12 cellular contexts compared by ENCODE assay signal in the genomic region with DNA sequence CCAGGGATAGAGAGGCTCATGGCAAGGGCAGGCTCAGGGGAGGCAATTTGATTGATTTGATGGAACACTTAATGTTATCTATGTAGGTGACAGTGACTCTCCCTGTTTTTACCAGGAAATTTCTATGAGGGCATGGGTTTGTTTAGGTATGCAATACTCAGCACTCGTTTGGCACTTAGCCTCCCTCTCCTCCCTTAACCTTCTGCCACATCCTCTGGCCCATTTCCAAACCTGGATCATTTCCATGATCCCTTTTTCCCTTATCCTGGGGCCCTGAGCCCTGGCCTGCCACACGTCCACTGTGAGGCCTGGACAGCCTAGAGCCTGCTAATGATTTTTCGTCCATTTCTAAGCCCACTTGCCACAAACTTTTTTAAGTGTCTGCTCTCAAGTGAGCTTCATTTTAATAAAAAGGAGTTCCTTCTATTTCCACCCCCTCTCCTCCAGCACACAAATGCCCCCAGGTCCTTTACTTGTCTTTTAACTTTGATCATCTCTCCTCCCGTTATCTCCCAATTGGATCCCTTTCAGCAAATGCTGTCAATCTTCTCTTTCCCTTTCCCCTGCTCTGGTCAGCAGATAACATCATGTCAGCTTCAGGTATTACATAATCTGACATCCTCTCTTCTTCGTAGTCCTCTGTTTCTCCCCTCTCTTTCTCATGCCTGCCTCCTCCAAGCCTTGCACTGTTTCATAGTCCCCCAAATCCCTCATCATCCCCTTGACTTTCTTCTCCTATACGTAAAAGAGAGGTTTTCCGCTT. TPM values are rescaled to one million over a fixed set of nuclear protein-coding genes. Genes with fewer than 3 reads are reported as not detected.
A peak's percentile ranks its signal among the peaks of the same experiment; 100 is the strongest.
DNase-seq lines count a peak whose midpoint lies in the region; ATAC-seq lines count a peak whose summit lies in the region.
"Had no signal": no experiment of that assay in that cellular context is flagged by ENCODE, and none has a peak within 500 bp of the region (broad histone marks: within the 10 kb centered on the region; RNA-seq: fewer than 3 reads in every experiment).

No MANE protein-coding gene starts in this region.

- H2AFZ ChIP-seq in neuron (ENCODE audit: low read depth, low read length): peak overlapping the region; percentile 59

- ATAC-seq in GM18870 (IDR thresholded peaks at IDR 0.05; ENCODE audit: unreplicated experiment) (no peak), HG03280 (IDR thresholded peaks at IDR 0.05; ENCODE audit: unreplicated experiment) (no peak)

- H3K27ac ChIP-seq in ectodermal cell (ENCODE audit: insufficient read depth, low read depth, low read length, poor library complexity, severe bottlenecking): peak overlapping the region; percentile 93

- H3K4me1 ChIP-seq in ectodermal cell (ENCODE audit: control insufficient read depth, insufficient read depth, low read length): peaks cover 32% of the 10 kb centered on the region
- peaks cover 45% of the 10 kb centered on the region for H3K4me1 ChIP-seq in neuron (ENCODE audit: insufficient read depth, low read length)

- WGBS in ectodermal cell, 2 experiments: 72 to 77% methylated on average over 7 of the region's 7 CpGs

- DNase-seq in DMS79 treated with DMSO at 0.1 percent for 48 hours (lab: John Stamatoyannopoulos, UW) (peak; percentile 13), NCI-H226 (peak; percentile 54), ecto neural progenitor cell (ENCODE audit: low spot score) (no peak), SIG-M5 (lab: John Stamatoyannopoulos, UW) (no peak)
- DNase-seq: DND-41, KG1, T-helper 9 cell had no signal

- no peaks in the 10 kb centered on the region for H3K9me3 ChIP-seq in ectodermal cell (ENCODE audit: control insufficient read depth, low read length)
- H3K9me3 ChIP-seq in neuron (ENCODE audit: low read length): no peaks in the 10 kb centered on the region

- H3K36me3 ChIP-seq in ectodermal cell (ENCODE audit: control insufficient read depth, insufficient read depth, low read length): no peaks in the 10 kb centered on the region
- no peaks in the 10 kb centered on the region for H3K36me3 ChIP-seq in neuron (ENCODE audit: insufficient read depth, low read length)

- H3K4me3 ChIP-seq in ectodermal cell (ENCODE audit: insufficient read depth, low read depth, low read length): no peak overlapping the region
- H3K4me3 ChIP-seq in neuron (ENCODE audit: low read length): no peak overlapping the region
- H3K4me3 ChIP-seq: lung had no signal

- no peaks in the 10 kb centered on the region for H3K27me3 ChIP-seq in ectodermal cell (ENCODE audit: control insufficient read depth, insufficient read depth, low read length, poor library complexity, severe bottlenecking)
- no peaks in the 10 kb centered on the region for H3K27me3 ChIP-seq in neuron (ENCODE audit: insufficient read depth, low read length)

RNA-seq across cellular contexts. Expression of a gene that starts 37.8 kb away (rescaled TPM):
- polyA plus RNA-seq in ectodermal cell (2013, experiment 1 of 4): 54.0 TPM
- 46.8 TPM for polyA plus RNA-seq in ectodermal cell (2013, experiment 2 of 4)
- polyA plus RNA-seq in ectodermal cell (2013, experiment 3 of 4): 35.4 TPM
- 40.9 TPM for polyA plus RNA-seq in ectodermal cell (2013, experiment 4 of 4)

Comparison
In these comparisons a context has a peak if more than half of its experiments do, and no peak if none do; other contexts are left out.
1. DNase-seq: peak in DMS79 treated with DMSO at 0.1 percent for 48 hours (single experiment) and NCI-H226 (single experiment); none in ecto neural progenitor cell (single experiment) and SIG-M5 (single experiment).